In genomic region chr9:71676460-71676859, GRCh38 we compare ENCODE assay signal across 27 cellular contexts.
A peak's percentile ranks its signal among the peaks of the same experiment; 100 is the strongest.
DNase-seq lines count a peak whose midpoint lies in the region; ATAC-seq and TF ChIP-seq lines count a peak whose summit lies in the region.
"Had no signal": no experiment of that assay in that cellular context is flagged by ENCODE, and none has a peak within 500 bp of the region (broad histone marks: within the 10 kb centered on the region; RNA-seq: fewer than 3 reads in every experiment).

No MANE protein-coding gene starts in this region.

- DNase-seq in left lung (no peak), upper lobe of left lung (no peak), dermis blood vessel endothelial cell (no peak), cortex of kidney (lab: John Stamatoyannopoulos, UW) (no peak), chondrocyte (ENCODE audit: low spot score) (no peak)
- DNase-seq: activated CD4-positive, alpha-beta T cell treated with anti-CD3 and anti-CD28 coated beads, Interleukin-2, amount 50 U/mL, for 1 hour; activated gamma-delta T cell; adrenal gland; DMS79 treated with DMSO at 0.1 percent for 48 hours; dorsolateral prefrontal cortex; H9; heart right ventricle; left ventricle myocardium inferior; mucosa of descending colon; NCI-H1694 treated with DMSO at 0.1 percent for 48 hours; NCI-H226; psoas muscle; stimulated activated CD4-positive, alpha-beta T cell treated with anti-CD3 and anti-CD28 coated beads, Interleukin-4, amount 100 ng/mL, for 1 hour; T-helper 2 cell had no signal

- no peak for TF ChIP-seq EP300 in upper lobe of left lung (IDR thresholded peaks at IDR 0.05)

- H3K4me3 ChIP-seq in left lung (no peak overlapping the region), upper lobe of left lung (no peak overlapping the region)
- H3K4me3 ChIP-seq: adrenal gland, dorsolateral prefrontal cortex, heart right ventricle, left ventricle myocardium inferior, mucosa of descending colon, psoas muscle, skin epidermis had no signal

- ATAC-seq in GM19452 (IDR thresholded peaks at IDR 0.05; ENCODE audit: unreplicated experiment), result peak; percentile 47
- peak; percentile 39 for ATAC-seq in HG03060 (IDR thresholded peaks at IDR 0.05; ENCODE audit: low read depth, unreplicated experiment)
- no peak for ATAC-seq in left lung
- ATAC-seq in upper lobe of left lung (ENCODE audit: low FRiP score in 2 of 2), result no peak
- ATAC-seq: heart right ventricle, Panc1 had no signal

- no peaks in the 10 kb centered on the region for H3K27me3 Mint-ChIP-seq in chondrocyte (ENCODE audit: low read depth)
- H3K27me3 Mint-ChIP-seq: IgD-negative memory B cell; stimulated activated naive CD8-positive, alpha-beta T cell treated with anti-CD3 and anti-CD28 coated beads, Interleukin-15, Interleukin-2, amounts not matched to agents 100 ng/mL and 50 ng/mL, for 24 hours had no signal

- TF ChIP-seq CTCF in left lung (IDR thresholded peaks at IDR 0.05) (no peak), upper lobe of left lung (IDR thresholded peaks at IDR 0.05) (no peak), chondrocyte (IDR thresholded peaks at IDR 0.05) (no peak)

- no peak overlapping the region for H3K4me3 Mint-ChIP-seq in chondrocyte (ENCODE audit: unreplicated experiment)
- H3K4me3 Mint-ChIP-seq: H9; IgD-negative memory B cell; stimulated activated naive CD8-positive, alpha-beta T cell treated with anti-CD3 and anti-CD28 coated beads, Interleukin-15, Interleukin-2, amounts not matched to agents 100 ng/mL and 50 ng/mL, for 24 hours had no signal

- H3K4me1 Mint-ChIP-seq in chondrocyte (ENCODE audit: low read depth), result peaks cover 41% of the 10 kb centered on the region

- H3K9me3 ChIP-seq in left lung, result no peaks in the 10 kb centered on the region
- no peaks in the 10 kb centered on the region for H3K9me3 ChIP-seq in upper lobe of left lung
- H3K9me3 ChIP-seq: adrenal gland, left ventricle myocardium inferior, mucosa of descending colon, psoas muscle had no signal

- no peak overlapping the region for H3K27ac Mint-ChIP-seq in chondrocyte (ENCODE audit: unreplicated experiment)
- H3K27ac Mint-ChIP-seq: H9; IgD-negative memory B cell; stimulated activated naive CD8-positive, alpha-beta T cell treated with anti-CD3 and anti-CD28 coated beads, Interleukin-15, Interleukin-2, amounts not matched to agents 100 ng/mL and 50 ng/mL, for 24 hours had no signal

- peaks cover 25 to 62% of the 10 kb centered on the region in 2 donors for H3K4me1 ChIP-seq in left lung
- peaks cover 45 to 49% (median 48%) of the 10 kb centered on the region in 4 donors for H3K4me1 ChIP-seq in upper lobe of left lung
- H3K4me1 ChIP-seq: psoas muscle had no signal

- H3K36me3 ChIP-seq in left lung (no peaks in the 10 kb centered on the region), upper lobe of left lung (no peaks in the 10 kb centered on the region)
- H3K36me3 ChIP-seq: adrenal gland, heart right ventricle, left ventricle myocardium inferior had no signal

- TF ChIP-seq POLR2A in upper lobe of left lung (IDR thresholded peaks at IDR 0.05), result no peak

- peak overlapping the region; percentile 79 to 80 for H3K27ac ChIP-seq in left lung
- peak overlapping the region; percentile 16 to 88 (median 86) for H3K27ac ChIP-seq in upper lobe of left lung
- H3K27ac ChIP-seq: dorsolateral prefrontal cortex, epithelial cell of prostate, left ventricle myocardium inferior, VCaP had no signal

- H3K27me3 ChIP-seq in left lung (no peaks in the 10 kb centered on the region), upper lobe of left lung (no peaks in the 10 kb centered on the region)
- H3K27me3 ChIP-seq: adrenal gland, dorsolateral prefrontal cortex, heart right ventricle had no signal

- H3K9me3 Mint-ChIP-seq in chondrocyte (ENCODE audit: low read depth), result peaks cover 3% of the 10 kb centered on the region
- H3K9me3 Mint-ChIP-seq: stimulated activated naive CD8-positive, alpha-beta T cell treated with anti-CD3 and anti-CD28 coated beads, Interleukin-15, Interleukin-2, amounts not matched to agents 100 ng/mL and 50 ng/mL, for 24 hours had no signal

- no peaks in the 10 kb centered on the region for H3K36me3 Mint-ChIP-seq in chondrocyte (ENCODE audit: low read depth)

- intact Hi-C loops in left lung (cut with DNase I), result no loop called here

Comparison
In these comparisons a context has a peak if more than half of its experiments do, and no peak if none do; other contexts are left out.
1. ATAC-seq: peak in GM19452 (single experiment) and HG03060 (single experiment); none in left lung (single experiment) and upper lobe of left lung (0 of 2).